ENCODE assay signal across 10 cellular contexts in genomic region chr1:206706298-206706791, GRCh38. TPM values are rescaled to one million over a fixed set of nuclear protein-coding genes. Genes with fewer than 3 reads are reported as not detected.
DNase-seq lines count a peak whose midpoint lies in the region; ATAC-seq, FAIRE-seq and TF ChIP-seq lines count a peak whose summit lies in the region.
"Had no signal": no experiment of that assay in that cellular context is flagged by ENCODE, and none has a peak within 500 bp of the region (broad histone marks: within the 10 kb centered on the region; RNA-seq: fewer than 3 reads in every experiment).

No MANE protein-coding gene starts in this region.

- H3K27me3 ChIP-seq in BJ (ENCODE audit: control insufficient read depth, insufficient read depth, low read length) = no peaks in the 10 kb centered on the region
- H3K27me3 ChIP-seq: adrenal gland had no signal

- H3K4me3 ChIP-seq in BJ (ENCODE audit: low read depth, low read length) = no peak overlapping the region
- H3K4me3 ChIP-seq: adrenal gland had no signal

- H3K36me3 ChIP-seq in BJ (ENCODE audit: control insufficient read depth, insufficient read depth, low read length) = no peaks in the 10 kb centered on the region
- H3K36me3 ChIP-seq: adrenal gland had no signal

- CTCF ChIA-PET in BJ (lab: Yijun Ruan, JAX) = interaction anchor here (1.0 to 2.5 kb wide), 7 partner anchors 8 to 206 kb away, joined by 3 to 10 read pairs (median 8); no protein-coding TSS in a partner anchor

- no peak for TF ChIP-seq CTCF in BJ (IDR thresholded peaks at IDR 0.05; ENCODE audit: insufficient read depth, low read depth, low read length)
- no peak for TF ChIP-seq CTCF in omental fat pad (IDR thresholded peaks at IDR 0.05)

- ATAC-seq in omental fat pad (ENCODE audit: low FRiP score) (peak; percentile 76), GM19452 (IDR thresholded peaks at IDR 0.05; ENCODE audit: unreplicated experiment) (no peak)
- ATAC-seq: HCT116 had no signal

- POLR2A ChIA-PET in BJ (lab: Charles Lee) = interaction anchor here (0.7 kb wide), 1 partner anchor 484 kb away, joined by 3 read pairs; no protein-coding TSS in a partner anchor

- DNase-seq in BJ (ENCODE audit: low read depth) = peak; percentile 50
- DNase-seq in NCI-H146 treated with DMSO at 0.1 percent for 48 hours (lab: John Stamatoyannopoulos, UW; ENCODE audit: unreplicated experiment) = peak; percentile 54
- peak; percentile 80 for DNase-seq in brain pericyte (ENCODE audit: low read depth, low spot score)
- peak; percentile 61 for DNase-seq in omental fat pad (ENCODE audit: low spot score)
- DNase-seq in urothelium cell line (ENCODE audit: low spot score) = no peak
- DNase-seq in NCI-H510A treated with DMSO at 0.1 percent for 48 hours (lab: John Stamatoyannopoulos, UW) = no peak
- DNase-seq in cerebellar nuclear complex (lab: John Stamatoyannopoulos, UW) = no peak

- no peak for FAIRE-seq in urothelium cell line (lab: Jason Lieb, UNC)

RNA-seq across cellular contexts. Expression of gene MAPKAPK2, which starts 21.6 kb away (rescaled TPM):
- polyA plus RNA-seq in BJ (2011; rRNA removed) = 65.6 and 80.1 TPM in 2 replicates
- polyA minus RNA-seq in BJ (2011; rRNA and poly(A)+ RNA removed) = 54.4 and 63.8 TPM in 2 replicates
- 100 to 1,000 TPM in 1 of 4 donors, 10 to 100 TPM in 3; 52.0 to 151 (median 79.9) TPM for total RNA-seq in omental fat pad

Comparison
In these comparisons a context has a peak if more than half of its experiments do, and no peak if none do; other contexts are left out.
1. DNase-seq: peak in BJ (single experiment), NCI-H146 treated with DMSO at 0.1 percent for 48 hours (single experiment), brain pericyte (single experiment) and omental fat pad (single experiment); none in urothelium cell line (single experiment), NCI-H510A treated with DMSO at 0.1 percent for 48 hours (single experiment) and cerebellar nuclear complex (0 of 2).